1 cellular context compared by ENCODE assay signal in the genomic region with DNA sequence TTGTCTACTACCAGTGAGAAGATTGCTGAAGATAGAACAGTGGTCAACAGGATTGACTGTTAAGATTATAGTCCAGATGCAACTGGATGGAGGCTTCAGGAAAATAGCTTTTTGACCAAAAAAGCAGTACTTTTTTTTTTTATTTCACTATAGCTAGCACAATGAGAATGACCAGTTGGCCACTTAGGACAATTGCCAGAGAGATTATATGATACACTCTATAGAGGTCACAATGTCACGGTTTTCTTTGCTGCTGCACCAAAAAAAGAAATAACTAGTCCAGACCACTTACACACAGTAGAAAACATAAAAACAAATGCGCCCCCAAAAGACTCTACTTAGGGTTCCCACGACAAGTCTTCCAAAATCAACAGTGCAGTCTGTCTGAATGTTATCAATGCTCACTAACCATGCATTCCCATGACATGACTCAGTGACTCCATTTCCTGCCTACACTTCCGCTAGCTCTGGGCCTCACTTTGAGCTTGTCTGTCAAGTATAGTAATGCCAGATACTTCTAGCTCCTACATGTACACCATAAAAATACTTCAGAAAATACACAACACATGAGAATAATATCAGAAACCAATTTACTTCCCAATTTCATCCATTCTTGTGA.
TF ChIP-seq lines count a peak whose summit lies in the region.

No MANE protein-coding gene starts in this region.

TF ChIP-seq in H1, 55 proteins besides CTCF, POLR2A, EP300 and RAD21 (continued from another document):
- no peak for TF ChIP-seq YY1 (IDR thresholded peaks at IDR 0.05; ENCODE audit: low read depth, low read length)
